8 cellular contexts compared by ENCODE assay signal in the genomic region with DNA sequence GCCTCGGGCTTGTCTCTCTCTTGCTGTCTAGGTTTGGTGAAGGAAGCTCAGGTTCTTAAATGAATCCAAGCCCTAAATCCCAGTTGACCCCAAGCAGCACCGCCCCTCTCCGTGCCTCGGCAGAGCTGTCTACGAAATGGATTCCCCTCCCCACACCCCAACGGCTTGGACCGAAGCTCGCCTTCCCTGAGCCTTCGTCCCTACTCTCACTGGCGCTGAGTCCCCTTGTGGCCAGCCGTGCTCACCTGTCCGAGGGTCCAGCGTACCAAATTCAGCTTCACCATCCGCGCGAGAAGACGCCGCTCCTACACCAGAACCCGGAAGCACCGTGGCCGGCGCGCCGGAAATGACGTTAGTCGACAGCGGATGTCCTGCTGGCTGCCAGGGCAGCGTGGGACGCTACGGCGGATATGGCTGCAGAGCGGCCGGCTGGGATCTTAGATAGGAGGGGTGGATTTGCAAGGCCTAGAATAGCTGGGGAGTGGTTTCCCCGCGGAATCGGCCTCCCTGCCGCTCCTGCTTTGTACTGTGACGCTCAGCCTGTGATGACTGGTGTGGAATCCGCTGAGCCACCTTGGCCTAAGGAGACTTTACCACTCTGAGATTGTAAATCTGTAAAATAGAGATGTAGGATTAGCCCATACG. TPM values are rescaled to one million over a fixed set of nuclear protein-coding genes. Genes with fewer than 3 reads are reported as not detected.
DNase-seq lines count a peak whose midpoint lies in the region; ATAC-seq and TF ChIP-seq lines count a peak whose summit lies in the region.

TFIP11 (minus strand) TSS at position 325 of the 645 bp plus-strand sequence. CDS start 2,201 bp downstream, outside the sequence.

- H3K4me3 ChIP-seq in GM23338: peak within 1 kb of the TSS; percentile 88
- peak within 1 kb of the TSS; percentile 98 for H3K4me3 ChIP-seq in LNCaP clone FGC (ENCODE audit: low read depth, low read length)

- intact Hi-C loops in natural killer cell (cut with micrococcal nuclease): loop anchor here (1.0 kb wide), 1 partner anchor 29 kb away; the partner anchor contains the start of genes HPS4 and SRRD

- H3K36me3 Mint-ChIP-seq in GM23338 (ENCODE audit: low read depth): peaks cover 27% of the 10 kb centered on the region
- H3K36me3 Mint-ChIP-seq in natural killer cell: no peaks in the 10 kb centered on the region

- peak within 1 kb of the TSS; percentile 70 for H3K27ac ChIP-seq in GM23338 (ENCODE audit: low read depth)

- H3K27ac Mint-ChIP-seq in GM23338 (peak within 1 kb of the TSS; percentile 97), natural killer cell (peak within 1 kb of the TSS; percentile 98 to 99)

- peaks cover 9% of the 10 kb centered on the region for H4K20me1 ChIP-seq in GM23338 (replicated peaks; ENCODE audit: insufficient read depth)

- 0 out of 2 replicates have a peak, but pooled peaks cover 3% of the 10 kb centered on the region for H3F3A ChIP-seq in GM23338 (replicated peaks; ENCODE audit: low read depth)

- DNase-seq in Daoy (ENCODE audit: low read depth) (peak; percentile 95), GM23338 (ENCODE audit: low spot score) (peak; percentile 99), LNCaP clone FGC (ENCODE audit: low read depth) (peak; percentile 72), SHP77 (lab: John Stamatoyannopoulos, UW) (peak; percentile 88 to 93), fibroblast of peridontal ligament (ENCODE audit: extremely low read depth) (peak; percentile 87), natural killer cell (peak; percentile 91)
- DNase-seq in activated effector memory CD4-positive, alpha-beta T cell treated with Interleukin-2 at 50 U/mL for 16 hours: peak; percentile 84
- peak; percentile 73 to 90 (median 84) for DNase-seq in stimulated activated naive CD4-positive, alpha-beta T cell (lab: John Stamatoyannopoulos, UW)

- H3K36me3 ChIP-seq in GM23338 (ENCODE audit: insufficient read depth): peaks cover 19% of the 10 kb centered on the region

- peaks cover 11% of the 10 kb centered on the region for H3K4me1 Mint-ChIP-seq in GM23338
- peaks cover 24 to 32% of the 10 kb centered on the region in 2 donors for H3K4me1 Mint-ChIP-seq in natural killer cell

- peaks cover 12% of the 10 kb centered on the region for H3K4me1 ChIP-seq in GM23338 (ENCODE audit: insufficient read depth)

- peak within 1 kb of the TSS; percentile 99 for H3K4me2 ChIP-seq in GM23338

- H3K9me3 Mint-ChIP-seq in GM23338 (no peaks in the 10 kb centered on the region), natural killer cell (no peaks in the 10 kb centered on the region)

- H3K4me3 Mint-ChIP-seq in GM23338 (peak within 1 kb of the TSS; percentile 100), natural killer cell (peak within 1 kb of the TSS; percentile 99)

- no peaks in the 10 kb centered on the region for H3K27me3 ChIP-seq in GM23338 (ENCODE audit: insufficient read depth)

- TF ChIP-seq CTCF in GM23338 (conservative IDR thresholded peaks at IDR 0.05; ENCODE audit: low read depth in 2 of 2): peak in 1 of 2 experiments; percentile 12; a peak in 2 of 4 replicates
- 0 out of 2 replicates have a peak, but pooled peaks have one; percentile 3 for TF ChIP-seq CTCF in LNCaP clone FGC (IDR thresholded peaks at IDR 0.05; ENCODE audit: control insufficient read depth, extremely low read depth, insufficient read depth)
- TF ChIP-seq CTCF in natural killer cell (IDR thresholded peaks at IDR 0.05): no peak

- peaks cover 4% of the 10 kb centered on the region for H3K27me3 Mint-ChIP-seq in GM23338 (ENCODE audit: insufficient read depth, low read depth, poor library complexity)
- H3K27me3 Mint-ChIP-seq in natural killer cell (ENCODE audit: low read depth in 2 of 2): no peaks in the 10 kb centered on the region

- H3K9me2 ChIP-seq in GM23338 (ENCODE audit: insufficient read depth): no peaks in the 10 kb centered on the region

- H2AFZ ChIP-seq in GM23338: peak within 1 kb of the TSS; percentile 77; the same call in 1 of the 2 replicates

- H3K79me2 ChIP-seq in GM23338 (replicated peaks; ENCODE audit: insufficient read depth): peaks cover 32% of the 10 kb centered on the region

- ATAC-seq in GM23338: peak; percentile 99
- peak; percentile 92 to 99 (median 96) for ATAC-seq in natural killer cell

TF ChIP-seq in GM23338, 12 proteins besides CTCF, POLR2A, EP300 and RAD21 (continues in another document):
- TF ChIP-seq STAT1 (IDR thresholded peaks at IDR 0.05; ENCODE audit: unreplicated experiment) (no peak), NANOG (IDR thresholded peaks at IDR 0.05; ENCODE audit: borderline replicate concordance) (no peak)
- TF ChIP-seq, protein P1, sequence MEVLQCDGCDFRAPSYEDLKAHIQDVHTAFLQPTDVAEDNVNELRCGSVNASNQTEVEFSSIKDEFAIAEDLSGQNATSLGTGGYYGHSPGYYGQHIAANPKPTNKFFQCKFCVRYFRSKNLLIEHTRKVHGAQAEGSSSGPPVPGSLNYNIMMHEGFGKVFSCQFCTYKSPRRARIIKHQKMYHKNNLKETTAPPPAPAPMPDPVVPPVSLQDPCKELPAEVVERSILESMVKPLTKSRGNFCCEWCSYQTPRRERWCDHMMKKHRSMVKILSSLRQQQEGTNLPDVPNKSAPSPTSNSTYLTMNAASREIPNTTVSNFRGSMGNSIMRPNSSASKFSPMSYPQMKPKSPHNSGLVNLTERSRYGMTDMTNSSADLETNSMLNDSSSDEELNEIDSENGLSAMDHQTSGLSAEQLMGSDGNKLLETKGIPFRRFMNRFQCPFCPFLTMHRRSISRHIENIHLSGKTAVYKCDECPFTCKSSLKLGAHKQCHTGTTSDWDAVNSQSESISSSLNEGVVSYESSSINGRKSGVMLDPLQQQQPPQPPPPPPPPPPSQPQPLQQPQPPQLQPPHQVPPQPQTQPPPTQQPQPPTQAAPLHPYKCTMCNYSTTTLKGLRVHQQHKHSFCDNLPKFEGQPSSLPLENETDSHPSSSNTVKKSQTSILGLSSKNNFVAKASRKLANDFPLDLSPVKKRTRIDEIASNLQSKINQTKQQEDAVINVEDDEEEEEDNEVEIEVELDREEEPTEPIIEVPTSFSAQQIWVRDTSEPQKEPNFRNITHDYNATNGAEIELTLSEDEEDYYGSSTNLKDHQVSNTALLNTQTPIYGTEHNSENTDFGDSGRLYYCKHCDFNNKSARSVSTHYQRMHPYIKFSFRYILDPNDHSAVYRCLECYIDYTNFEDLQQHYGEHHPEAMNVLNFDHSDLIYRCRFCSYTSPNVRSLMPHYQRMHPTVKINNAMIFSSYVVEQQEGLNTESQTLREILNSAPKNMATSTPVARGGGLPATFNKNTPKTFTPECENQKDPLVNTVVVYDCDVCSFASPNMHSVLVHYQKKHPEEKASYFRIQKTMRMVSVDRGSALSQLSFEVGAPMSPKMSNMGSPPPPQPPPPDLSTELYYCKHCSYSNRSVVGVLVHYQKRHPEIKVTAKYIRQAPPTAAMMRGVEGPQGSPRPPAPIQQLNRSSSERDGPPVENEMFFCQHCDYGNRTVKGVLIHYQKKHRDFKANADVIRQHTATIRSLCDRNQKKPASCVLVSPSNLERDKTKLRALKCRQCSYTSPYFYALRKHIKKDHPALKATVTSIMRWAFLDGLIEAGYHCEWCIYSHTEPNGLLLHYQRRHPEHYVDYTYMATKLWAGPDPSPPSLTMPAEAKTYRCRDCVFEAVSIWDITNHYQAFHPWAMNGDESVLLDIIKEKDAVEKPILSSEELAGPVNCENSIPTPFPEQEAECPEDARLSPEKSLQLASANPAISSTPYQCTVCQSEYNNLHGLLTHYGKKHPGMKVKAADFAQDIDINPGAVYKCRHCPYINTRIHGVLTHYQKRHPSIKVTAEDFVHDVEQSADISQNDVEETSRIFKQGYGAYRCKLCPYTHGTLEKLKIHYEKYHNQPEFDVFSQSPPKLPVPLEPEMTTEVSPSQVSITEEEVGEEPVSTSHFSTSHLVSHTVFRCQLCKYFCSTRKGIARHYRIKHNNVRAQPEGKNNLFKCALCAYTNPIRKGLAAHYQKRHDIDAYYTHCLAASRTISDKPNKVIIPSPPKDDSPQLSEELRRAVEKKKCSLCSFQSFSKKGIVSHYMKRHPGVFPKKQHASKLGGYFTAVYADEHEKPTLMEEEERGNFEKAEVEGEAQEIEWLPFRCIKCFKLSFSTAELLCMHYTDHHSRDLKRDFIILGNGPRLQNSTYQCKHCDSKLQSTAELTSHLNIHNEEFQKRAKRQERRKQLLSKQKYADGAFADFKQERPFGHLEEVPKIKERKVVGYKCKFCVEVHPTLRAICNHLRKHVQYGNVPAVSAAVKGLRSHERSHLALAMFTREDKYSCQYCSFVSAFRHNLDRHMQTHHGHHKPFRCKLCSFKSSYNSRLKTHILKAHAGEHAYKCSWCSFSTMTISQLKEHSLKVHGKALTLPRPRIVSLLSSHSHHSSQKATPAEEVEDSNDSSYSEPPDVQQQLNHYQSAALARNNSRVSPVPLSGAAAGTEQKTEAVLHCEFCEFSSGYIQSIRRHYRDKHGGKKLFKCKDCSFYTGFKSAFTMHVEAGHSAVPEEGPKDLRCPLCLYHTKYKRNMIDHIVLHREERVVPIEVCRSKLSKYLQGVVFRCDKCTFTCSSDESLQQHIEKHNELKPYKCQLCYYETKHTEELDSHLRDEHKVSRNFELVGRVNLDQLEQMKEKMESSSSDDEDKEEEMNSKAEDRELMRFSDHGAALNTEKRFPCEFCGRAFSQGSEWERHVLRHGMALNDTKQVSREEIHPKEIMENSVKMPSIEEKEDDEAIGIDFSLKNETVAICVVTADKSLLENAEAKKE (CRISPR knock-in tag; IDR thresholded peaks at IDR 0.05): no peak

RNA-seq across cellular contexts. Expression of gene TFIP11, which starts in this region (rescaled TPM):
- total RNA-seq in Daoy (2014; rRNA removed; shearing (Covaris generic)): 42.9 and 64.3 TPM in 2 replicates
- 25.6 and 26.2 TPM in 2 replicates for total RNA-seq in GM23338 (2014; rRNA removed; shearing (Covaris generic))
- 17.1 and 20.4 TPM in 2 replicates for polyA plus RNA-seq in GM23338 (2016; fragmentation: Nextera tagmentation; extraction: Ambion mirVana)
- 100 to 1,000 TPM; 108 to 131 (median 124) TPM for total RNA-seq in natural killer cell

Comparison
In these comparisons a context has a peak if more than half of its experiments do, and no peak if none do; other contexts are left out.
1. Peak in every context shown above with its lines: DNase-seq, ATAC-seq, H3K4me3 ChIP-seq and H3K27ac ChIP-seq.